ENCODE assay signal across 11 cellular contexts in the genomic region with DNA sequence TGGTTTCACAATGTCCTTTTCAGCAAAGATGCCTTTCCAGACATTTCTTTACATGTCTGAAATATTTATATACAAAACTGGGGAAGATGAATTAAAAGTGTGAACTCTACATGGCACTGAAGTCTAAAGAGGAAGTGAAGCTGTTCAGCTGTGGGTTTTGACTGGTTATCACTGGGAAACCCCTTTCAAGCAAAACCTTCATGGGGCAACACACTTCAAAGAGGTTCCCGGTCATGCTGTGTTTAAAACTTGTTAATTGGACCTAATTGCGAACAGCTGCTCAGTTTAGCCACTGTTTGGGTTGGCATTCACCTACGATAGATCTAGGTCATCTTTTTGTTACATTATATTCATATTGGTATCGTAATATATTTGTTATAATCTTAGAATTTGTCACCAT. TPM values are rescaled to one million over a fixed set of nuclear protein-coding genes. Genes with fewer than 3 reads are reported as not detected.
DNase-seq lines count a peak whose midpoint lies in the region; ATAC-seq and TF ChIP-seq lines count a peak whose summit lies in the region.
"Had no signal": no experiment of that assay in that cellular context is flagged by ENCODE, and none has a peak within 500 bp of the region (broad histone marks: within the 10 kb centered on the region; RNA-seq: fewer than 3 reads in every experiment).

No MANE protein-coding gene starts in this region.

- H3K18ac ChIP-seq in H9 (ENCODE audit: insufficient read length, low read depth, low read length): no peak overlapping the region

- H2BK15ac ChIP-seq in H9 (ENCODE audit: low read depth, low read length): no peak overlapping the region

- in situ Hi-C loops in KBM-7 (cut with MboI; ENCODE audit: low pct_unique_long_range_greater_than_20kb, low sequenced_read_pairs): no loop called here

- H3K23me2 ChIP-seq in H9 (ENCODE audit: insufficient read length, low read depth, low read length, poor library complexity, severe bottlenecking): no peaks in the 10 kb centered on the region

- H3K4me1 ChIP-seq in BLaER1: peaks cover 7% of the 10 kb centered on the region; the same call in 1 of the 2 replicates
- no peaks in the 10 kb centered on the region for H3K4me1 ChIP-seq in H9 (ENCODE audit: insufficient read depth, low read length)
- H3K4me1 ChIP-seq in prostate gland (replicated peaks): no peaks in the 10 kb centered on the region

- H3K9me3 Mint-ChIP-seq in H9: peaks cover 0 to under 1% of the 10 kb centered on the region in 2 experiments; a peak in 1 of 5 replicates
- H3K9me3 Mint-ChIP-seq in activated CD8-positive, alpha-beta T cell treated with anti-CD3 and anti-CD28 coated beads for 36 hours: peaks cover 1% of the 10 kb centered on the region

- no peak overlapping the region for H3K23ac ChIP-seq in H9 (ENCODE audit: insufficient read length, low read depth, low read length)

- no peaks in the 10 kb centered on the region for H3K79me1 ChIP-seq in H9 (ENCODE audit: insufficient read depth, low read depth, low read length, poor library complexity, severe bottlenecking)

- CTCF ChIA-PET in activated CD8-positive, alpha-beta T cell treated with anti-CD3 and anti-CD28 coated beads for 36 hours (lab: Charles Lee): no interaction called here

- H4K5ac ChIP-seq in H9 (ENCODE audit: insufficient read length, low read depth, low read length): no peak overlapping the region

- 0 out of 7 replicates have a peak, but pooled peaks cover 0 to 2% (median 0%) of the 10 kb centered on the region in 3 experiments for H3K36me3 Mint-ChIP-seq in H9 (ENCODE audit: insufficient read depth in 1 of 3, low read depth in 3 of 3)
- H3K36me3 Mint-ChIP-seq in activated CD8-positive, alpha-beta T cell treated with anti-CD3 and anti-CD28 coated beads for 36 hours (ENCODE audit: low read depth): no peaks in the 10 kb centered on the region

- no peak overlapping the region for H2BK120ac ChIP-seq in H9 (ENCODE audit: low read depth, low read length, poor library complexity, severe bottlenecking)

- H3K36me3 ChIP-seq in BLaER1 (no peaks in the 10 kb centered on the region), prostate gland (no peaks in the 10 kb centered on the region)

- no peak overlapping the region for H2BK12ac ChIP-seq in H9 (ENCODE audit: insufficient read length, low read depth, low read length)

- no peak overlapping the region for H3K27ac Mint-ChIP-seq in H9
- H3K27ac Mint-ChIP-seq in activated CD8-positive, alpha-beta T cell treated with anti-CD3 and anti-CD28 coated beads for 36 hours: no peak overlapping the region

- TF ChIP-seq CTCF in H9 (conservative IDR thresholded peaks at IDR 0.05) (no peak), prostate gland (IDR thresholded peaks at IDR 0.05) (no peak)
- no peak for TF ChIP-seq CTCF in activated CD8-positive, alpha-beta T cell treated with anti-CD3 and anti-CD28 coated beads for 36 hours (IDR thresholded peaks at IDR 0.05)

- no peaks in the 10 kb centered on the region for H3K4me1 Mint-ChIP-seq in H9
- H3K4me1 Mint-ChIP-seq in activated CD8-positive, alpha-beta T cell treated with anti-CD3 and anti-CD28 coated beads for 36 hours (ENCODE audit: low read depth): no peaks in the 10 kb centered on the region

- H3K14ac ChIP-seq in H9 (ENCODE audit: insufficient read depth, low read length): no peak overlapping the region

- H3K27ac ChIP-seq in BLaER1 (no peak overlapping the region), H9 (ENCODE audit: insufficient read length, low read depth, low read length) (no peak overlapping the region), prostate gland (no peak overlapping the region), caudate nucleus (ENCODE audit: low read depth, low read length) (no peak overlapping the region)

- no peaks in the 10 kb centered on the region for H4K20me1 ChIP-seq in BLaER1
- no peaks in the 10 kb centered on the region for H4K20me1 ChIP-seq in H9 (ENCODE audit: control insufficient read depth, insufficient read depth, insufficient read length)

- H3K4me2 ChIP-seq in BLaER1 (peak overlapping the region; percentile 19), H9 (ENCODE audit: insufficient read depth, insufficient read length, low read length) (no peak overlapping the region)

- no peak overlapping the region for H3T11ph ChIP-seq in H9 (ENCODE audit: low read length)

- DNase-seq in KBM-7: peak; percentile 18
- DNase-seq in H9: no peak
- no peak for DNase-seq in activated CD8-positive, alpha-beta T cell treated with anti-CD3 and anti-CD28 coated beads for 36 hours
- DNase-seq in prostate gland (ENCODE audit: low spot score): no peak
- no peak for DNase-seq in caudate nucleus (lab: John Stamatoyannopoulos, UW)
- DNase-seq: head of caudate nucleus; stimulated activated CD4-positive, alpha-beta T cell treated with anti-CD3 and anti-CD28 coated beads, Interleukin-12 subunit alpha, Interleukin-12 subunit beta, amount 100 ng/mL, for 4 hours had no signal

- H2AK5ac ChIP-seq in H9 (ENCODE audit: insufficient read length, low read length): no peak overlapping the region

- intact Hi-C loops in activated CD8-positive, alpha-beta T cell treated with anti-CD3 and anti-CD28 coated beads for 36 hours (cut with micrococcal nuclease): no loop called here
- intact Hi-C loops in prostate gland (cut with DNase I): no loop called here

- TF ChIP-seq POLR2A in prostate gland (IDR thresholded peaks at IDR 0.05): no peak

- H3K27me3 ChIP-seq in BLaER1 (no peaks in the 10 kb centered on the region), H9 (ENCODE audit: insufficient read depth, low read length) (no peaks in the 10 kb centered on the region; the same call in 1 of the 2 replicates), prostate gland (replicated peaks; ENCODE audit: insufficient read depth) (no peaks in the 10 kb centered on the region)

- no peak overlapping the region for H4K8ac ChIP-seq in H9 (replicated peaks; ENCODE audit: insufficient read length, low read depth, low read length)

- H3K9ac ChIP-seq in BLaER1 (no peak overlapping the region), H9 (ENCODE audit: extremely low read depth, insufficient read length, low read length) (no peak overlapping the region)

- peak; percentile 98 for ATAC-seq in GM19351 (IDR thresholded peaks at IDR 0.05; ENCODE audit: unreplicated experiment)
- peak; percentile 97 for ATAC-seq in HG02852 (IDR thresholded peaks at IDR 0.05; ENCODE audit: unreplicated experiment)
- ATAC-seq in activated CD8-positive, alpha-beta T cell treated with anti-CD3 and anti-CD28 coated beads for 36 hours: no peak

- H3K27me3 Mint-ChIP-seq in H9 (ENCODE audit: low read depth): peaks cover 3% of the 10 kb centered on the region
- peaks cover 11% of the 10 kb centered on the region for H3K27me3 Mint-ChIP-seq in activated CD8-positive, alpha-beta T cell treated with anti-CD3 and anti-CD28 coated beads for 36 hours

- no peaks in the 10 kb centered on the region for H3K79me2 ChIP-seq in H9 (ENCODE audit: insufficient read depth, low read length)

- no peak overlapping the region for H3K56ac ChIP-seq in H9 (ENCODE audit: insufficient read length, low read depth, low read length)

- no peak overlapping the region for H2BK5ac ChIP-seq in H9 (ENCODE audit: insufficient read length, low read length)

- H2AFZ ChIP-seq in H9 (ENCODE audit: low read length): no peak overlapping the region

- H2BK20ac ChIP-seq in H9 (ENCODE audit: low read depth, low read length, poor library complexity, severe bottlenecking): no peak overlapping the region

- WGBS in H9 (ENCODE audit: extremely low coverage, insufficient read length, low lambda C conversion rate): no CpG with 5 or more reads among the region's 4 CpGs
- WGBS in prostate gland: 65% methylated on average over 4 of the region's 4 CpGs

- H4K91ac ChIP-seq in H9 (ENCODE audit: insufficient read length, low read depth, low read length): no peak overlapping the region

- H3K9me3 ChIP-seq in BLaER1 (peaks cover 5% of the 10 kb centered on the region), H9 (ENCODE audit: control insufficient read depth, low read depth, low read length) (no peaks in the 10 kb centered on the region), prostate gland (no peaks in the 10 kb centered on the region)

- POLR2A ChIA-PET in activated CD8-positive, alpha-beta T cell treated with anti-CD3 and anti-CD28 coated beads for 36 hours (lab: Charles Lee): no interaction called here

- no peak overlapping the region for H3K4me3 ChIP-seq in BLaER1
- H3K4me3 ChIP-seq in prostate gland: no peak overlapping the region

- no peak overlapping the region for H3K4me3 Mint-ChIP-seq in H9
- no peak overlapping the region for H3K4me3 Mint-ChIP-seq in activated CD8-positive, alpha-beta T cell treated with anti-CD3 and anti-CD28 coated beads for 36 hours

- H3K4ac ChIP-seq in H9 (ENCODE audit: low read depth, low read length): no peak overlapping the region

RNA-seq across cellular contexts. Expression of a gene that starts 20.0 kb away (rescaled TPM):
- not detected in 2 replicates for total RNA-seq in H9 (2021)
- total RNA-seq in activated CD8-positive, alpha-beta T cell treated with anti-CD3 and anti-CD28 coated beads for 36 hours: not detected
- 1 to 10 TPM in 1 of 2 donors, under 1 TPM in 1; 0.18 to 1.3 TPM for total RNA-seq in prostate gland
- total RNA-seq: cerebellum had no signal
